Comparison of ENCODE assay signal across 1 cellular context in the genomic region with DNA sequence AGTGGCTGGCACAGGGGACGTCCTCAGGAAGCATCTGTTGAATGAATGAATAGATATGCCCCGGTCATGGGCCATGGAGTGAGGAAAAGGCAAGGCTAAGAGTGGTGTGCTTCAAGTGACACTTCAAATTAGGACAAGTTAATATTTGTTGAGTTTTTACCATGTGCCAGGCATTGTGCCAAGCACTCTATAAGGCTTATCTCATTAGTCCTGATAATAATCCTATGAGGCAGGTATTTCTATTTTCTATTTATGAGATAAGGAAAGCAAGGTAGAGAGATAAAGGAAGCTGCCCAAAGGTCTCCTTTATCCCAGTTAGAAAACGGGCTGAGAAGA.
TF ChIP-seq lines count a peak whose summit lies in the region.

No MANE protein-coding gene starts in this region.

TF ChIP-seq in GM23338, 12 proteins besides CTCF, POLR2A, EP300 and RAD21 (continued from another document):
- no peak for TF ChIP-seq ZNF462 (CRISPR knock-in tag; IDR thresholded peaks at IDR 0.05)
